In the genomic region with DNA sequence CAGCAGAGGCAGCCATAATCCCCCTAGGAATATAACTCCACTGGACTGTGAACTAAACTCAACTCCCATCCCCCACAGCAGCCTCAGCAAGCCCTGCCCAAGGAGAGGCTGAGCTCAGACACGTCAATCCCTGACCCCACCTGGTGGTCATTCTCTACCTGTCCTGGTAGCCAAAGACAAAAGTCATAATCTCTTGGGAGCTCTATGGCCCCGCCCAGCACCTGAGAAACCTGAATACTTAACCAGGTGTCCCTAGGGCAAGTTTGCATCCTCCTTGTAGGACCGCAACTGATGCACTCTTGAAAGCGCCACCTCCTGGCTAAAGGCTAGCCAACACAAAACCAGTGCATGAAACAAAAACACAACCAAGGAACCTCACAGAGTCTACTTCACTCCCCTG, we compare ENCODE assay signal across 17 cellular contexts. TPM values are rescaled to one million over a fixed set of nuclear protein-coding genes. Genes with fewer than 3 reads are reported as not detected.
A peak's percentile ranks its signal among the peaks of the same experiment; 100 is the strongest.
DNase-seq lines count a peak whose midpoint lies in the region; ATAC-seq and TF ChIP-seq lines count a peak whose summit lies in the region.
"Had no signal": no experiment of that assay in that cellular context is flagged by ENCODE, and none has a peak within 500 bp of the region (broad histone marks: within the 10 kb centered on the region; RNA-seq: fewer than 3 reads in every experiment).

No MANE protein-coding gene starts in this region.

- peak; percentile 35 for TF ChIP-seq CTCF in choroid plexus epithelial cell (conservative IDR thresholded peaks at IDR 0.05; ENCODE audit: low read depth, low read length)
- peak; percentile 15 for TF ChIP-seq CTCF in retinal pigment epithelial cell (conservative IDR thresholded peaks at IDR 0.05; ENCODE audit: low read depth, low read length)

- H3K9me3 Mint-ChIP-seq in activated CD4-positive, alpha-beta T cell treated with anti-CD3 and anti-CD28 coated beads for 36 hours (ENCODE audit: low read depth), result no peaks in the 10 kb centered on the region

- H3K4me3 Mint-ChIP-seq in activated CD4-positive, alpha-beta T cell treated with anti-CD3 and anti-CD28 coated beads for 36 hours, result no peak overlapping the region

- H3K4me2 ChIP-seq in Karpas-422 (ENCODE audit: low read depth, low read length, poor library complexity, severe bottlenecking), result no peak overlapping the region

- H3K36me3 ChIP-seq in Karpas-422 (ENCODE audit: insufficient read depth, low read length), result no peaks in the 10 kb centered on the region
- H3K36me3 ChIP-seq: pancreas, SJCRH30, spleen had no signal

- H3K9me2 ChIP-seq in Karpas-422 (replicated peaks; ENCODE audit: insufficient read depth, low read length), result no peaks in the 10 kb centered on the region; the same call in 1 of the 2 replicates

- no peaks in the 10 kb centered on the region for H3K9me3 ChIP-seq in Karpas-422 (ENCODE audit: low read length)
- H3K9me3 ChIP-seq: mucosa of descending colon, pancreas, SJCRH30 had no signal

- no peak overlapping the region for H2AFZ ChIP-seq in Karpas-422 (ENCODE audit: low read length)

- CTCF ChIA-PET in activated CD4-positive, alpha-beta T cell treated with anti-CD3 and anti-CD28 coated beads for 36 hours (lab: Charles Lee), result no interaction called here

- no peaks in the 10 kb centered on the region for H3K79me2 ChIP-seq in Karpas-422 (ENCODE audit: low read length)

- H3K4me3 ChIP-seq in Karpas-422 (ENCODE audit: low read length) (no peak overlapping the region), choroid plexus epithelial cell (ENCODE audit: low read depth, low read length) (no peak overlapping the region), retinal pigment epithelial cell (ENCODE audit: low read length) (no peak overlapping the region)
- H3K4me3 ChIP-seq: mucosa of descending colon, pancreas, SJCRH30, spleen had no signal

- no peak overlapping the region for H3K27ac ChIP-seq in Karpas-422 (ENCODE audit: low read length)
- H3K27ac ChIP-seq: pancreas, SJCRH30, spleen had no signal

- POLR2A ChIA-PET in activated CD4-positive, alpha-beta T cell treated with anti-CD3 and anti-CD28 coated beads for 36 hours (lab: Charles Lee), result no interaction called here

- no peak for ATAC-seq in activated CD4-positive, alpha-beta T cell treated with anti-CD3 and anti-CD28 coated beads for 36 hours
- no peak for ATAC-seq in GM18498 (IDR thresholded peaks at IDR 0.05; ENCODE audit: unreplicated experiment)
- ATAC-seq: mucosa of descending colon, pancreas had no signal

- H3K27ac Mint-ChIP-seq in activated CD4-positive, alpha-beta T cell treated with anti-CD3 and anti-CD28 coated beads for 36 hours, result no peak overlapping the region

- H3K4me1 Mint-ChIP-seq in activated CD4-positive, alpha-beta T cell treated with anti-CD3 and anti-CD28 coated beads for 36 hours, result peaks cover 8% of the 10 kb centered on the region

- H3K36me3 Mint-ChIP-seq in activated CD4-positive, alpha-beta T cell treated with anti-CD3 and anti-CD28 coated beads for 36 hours (ENCODE audit: low read depth), result no peaks in the 10 kb centered on the region

- no peak overlapping the region for H3K9ac ChIP-seq in Karpas-422 (ENCODE audit: low read length)

- no peaks in the 10 kb centered on the region for H3K4me1 ChIP-seq in Karpas-422 (ENCODE audit: low read length)
- H3K4me1 ChIP-seq: pancreas, SJCRH30, spleen had no signal

- no peaks in the 10 kb centered on the region for H4K20me1 ChIP-seq in Karpas-422 (ENCODE audit: insufficient read depth, low read depth, low read length)

- intact Hi-C loops in activated CD4-positive, alpha-beta T cell treated with anti-CD3 and anti-CD28 coated beads for 36 hours (cut with DNase I, micrococcal nuclease), result no loop called here

- no peaks in the 10 kb centered on the region for H3K27me3 Mint-ChIP-seq in activated CD4-positive, alpha-beta T cell treated with anti-CD3 and anti-CD28 coated beads for 36 hours

- DNase-seq in activated CD4-positive, alpha-beta T cell treated with anti-CD3 and anti-CD28 coated beads for 36 hours, result peak; percentile 8
- DNase-seq in activated CD4-positive, alpha-beta T cell treated with anti-CD3 and anti-CD28 coated beads, Interleukin-2, amount 50 U/mL, for 1 hour, result no peak
- DNase-seq in Karpas-422, result peak; percentile 59
- peak; percentile 6 for DNase-seq in choroid plexus epithelial cell (ENCODE audit: low read depth)
- DNase-seq in retinal pigment epithelial cell (ENCODE audit: low read depth), result peak; percentile 13
- no peak for DNase-seq in foreskin melanocyte
- DNase-seq in NCI-H526 treated with DMSO at 0.1 percent for 48 hours (lab: John Stamatoyannopoulos, UW), result no peak
- DNase-seq: activated gamma-delta T cell treated with Interleukin-2 at 50 U/mL for 16 hours; effector CD4-positive, alpha-beta T cell; NCI-H1105; pancreas; SJCRH30; spleen; substantia nigra had no signal

- no peaks in the 10 kb centered on the region for H3K27me3 ChIP-seq in Karpas-422 (ENCODE audit: low read length)
- H3K27me3 ChIP-seq: pancreas, SJCRH30, spleen had no signal

RNA-seq across cellular contexts. Expression of a gene that starts 18.4 kb away (rescaled TPM):
- not detected for total RNA-seq in activated CD4-positive, alpha-beta T cell treated with anti-CD3 and anti-CD28 coated beads for 36 hours
- total RNA-seq in Karpas-422 (2014; rRNA removed; shearing (Covaris generic); ENCODE audit: low replicate concordance), result not detected in 2 replicates
- total RNA-seq: frontal cortex, mucosa of descending colon, pancreas, SJCRH30, spleen had no signal

Comparison
In these comparisons a context has a peak if more than half of its experiments do, and no peak if none do; other contexts are left out.
1. DNase-seq: peak in activated CD4-positive, alpha-beta T cell treated with anti-CD3 and anti-CD28 coated beads for 36 hours (single experiment), Karpas-422 (single experiment), choroid plexus epithelial cell (single experiment) and retinal pigment epithelial cell (single experiment); none in activated CD4-positive, alpha-beta T cell treated with anti-CD3 and anti-CD28 coated beads, Interleukin-2, amount 50 U/mL, for 1 hour (single experiment), foreskin melanocyte (single experiment) and NCI-H526 treated with DMSO at 0.1 percent for 48 hours (single experiment).